Comparison of ENCODE assay signal across 8 cellular contexts in genomic region chrM:13756-14459, GRCh38.
"Had no signal": no experiment of that assay in that cellular context is flagged by ENCODE, and none has a peak within 500 bp of the region (broad histone marks: within the 10 kb centered on the region; RNA-seq: fewer than 3 reads in every experiment).

No MANE protein-coding gene starts in this region.

- DNase-seq: GM23248, GOT3, H9, HCEC 1CT, KG1 had no signal

- H3K4me3 ChIP-seq: GM23248 had no signal

- H3K9ac ChIP-seq: GM23248 had no signal

- FAIRE-seq: H54, HTR-8/SVneo had no signal

- H2AFZ ChIP-seq: GM23248 had no signal

- H3K27ac ChIP-seq: GM23248, HL-60 had no signal
